In genomic region chr5:124678992-124679519, GRCh38 we compare ENCODE assay signal across 18 cellular contexts.
DNase-seq lines count a peak whose midpoint lies in the region; ATAC-seq and TF ChIP-seq lines count a peak whose summit lies in the region.
"Had no signal": no experiment of that assay in that cellular context is flagged by ENCODE, and none has a peak within 500 bp of the region (broad histone marks: within the 10 kb centered on the region; RNA-seq: fewer than 3 reads in every experiment).

No MANE protein-coding gene starts in this region.

- DNase-seq in right cardiac atrium (no peak), right atrium auricular region (ENCODE audit: low spot score) (no peak), progenitor cell of endocrine pancreas (ENCODE audit: low spot score, unreplicated experiment) (no peak), islet precursor cell (no peak), ACHN (no peak), NCI-H524 treated with DMSO at 0.1 percent for 48 hours (lab: John Stamatoyannopoulos, UW) (no peak), NK-92 (lab: John Stamatoyannopoulos, UW; ENCODE audit: unreplicated experiment) (no peak)
- DNase-seq: CD4-positive, alpha-beta T cell; effector CD4-positive, alpha-beta T cell; EL; naive thymus-derived CD8-positive, alpha-beta T cell; NCI-H1930; NCI-H524; stimulated activated CD4-positive, alpha-beta T cell treated with anti-CD3 and anti-CD28 coated beads, Interleukin-2, amount 100 ng/mL, for 48 hours; trophoblast cell had no signal

- TF ChIP-seq EP300 in gastroesophageal sphincter (IDR thresholded peaks at IDR 0.05), result no peak

- intact Hi-C loops in right cardiac atrium (cut with DNase I), result no loop called here

- in situ Hi-C loops in ACHN (cut with HindIII; ENCODE audit: low pct_ligation_motif_present, low pct_unique_long_range_greater_than_20kb, low sequenced_read_pairs), result no loop called here

- no peak for TF ChIP-seq POLR2A in gastroesophageal sphincter (IDR thresholded peaks at IDR 0.05)

- H3K9me3 Mint-ChIP-seq in progenitor cell of endocrine pancreas (ENCODE audit: low read depth), result no peaks in the 10 kb centered on the region
- H3K9me3 Mint-ChIP-seq: CD4-positive, alpha-beta T cell; naive thymus-derived CD8-positive, alpha-beta T cell had no signal

- ATAC-seq in right cardiac atrium (no peak), gastroesophageal sphincter (no peak)
- ATAC-seq: naive thymus-derived CD8-positive, alpha-beta T cell had no signal

- peaks cover 9% of the 10 kb centered on the region for H3K4me1 ChIP-seq in right cardiac atrium (ENCODE audit: control insufficient read depth, insufficient read depth, low read length)
- H3K4me1 ChIP-seq in right atrium auricular region, result peaks cover 0 to 55% of the 10 kb centered on the region in 2 donors
- H3K4me1 ChIP-seq in gastroesophageal sphincter, result peaks cover 22 to 70% (median 26%) of the 10 kb centered on the region in 3 donors

- WGBS in right cardiac atrium, result 59% methylated on average over 6 of the region's 6 CpGs
- 35 to 56% methylated on average over 4 to 5 of the region's 6 CpGs for WGBS in gastroesophageal sphincter (ENCODE audit: low coverage in 1 of 2), 2 donors

- H3K9me3 ChIP-seq in right cardiac atrium (ENCODE audit: control insufficient read depth, low read length) (no peaks in the 10 kb centered on the region), right atrium auricular region (no peaks in the 10 kb centered on the region), gastroesophageal sphincter (no peaks in the 10 kb centered on the region)
- H3K9me3 ChIP-seq: breast epithelium had no signal

- no peak overlapping the region for H3K4me3 ChIP-seq in right cardiac atrium (ENCODE audit: low read length)
- no peak overlapping the region for H3K4me3 ChIP-seq in right atrium auricular region
- no peak overlapping the region for H3K4me3 ChIP-seq in gastroesophageal sphincter
- H3K4me3 ChIP-seq: breast epithelium had no signal

- H3K27me3 ChIP-seq in right cardiac atrium (ENCODE audit: control insufficient read depth, insufficient read depth) (no peaks in the 10 kb centered on the region), right atrium auricular region (no peaks in the 10 kb centered on the region), gastroesophageal sphincter (no peaks in the 10 kb centered on the region)
- H3K27me3 ChIP-seq: breast epithelium had no signal

- H3K36me3 ChIP-seq in right atrium auricular region (no peaks in the 10 kb centered on the region), gastroesophageal sphincter (no peaks in the 10 kb centered on the region)
- H3K36me3 ChIP-seq: breast epithelium had no signal

- no peaks in the 10 kb centered on the region for H3K27me3 Mint-ChIP-seq in progenitor cell of endocrine pancreas
- H3K27me3 Mint-ChIP-seq: activated naive CD4-positive, alpha-beta T cell treated with anti-CD3 and anti-CD28 coated beads, Interleukin-2, amount 50 U/mL, for 24 hours had no signal

- H3K27ac ChIP-seq in right cardiac atrium (ENCODE audit: low read length), result peak overlapping the region; percentile 16
- H3K27ac ChIP-seq in right atrium auricular region, result peak overlapping the region in 1 of 2 donors; percentile 46
- peak overlapping the region in 3 of 4 donors; percentile 41 to 70 (median 69) for H3K27ac ChIP-seq in gastroesophageal sphincter

- H3K36me3 Mint-ChIP-seq in progenitor cell of endocrine pancreas (ENCODE audit: insufficient read depth), result peaks cover 16% of the 10 kb centered on the region
- H3K36me3 Mint-ChIP-seq: activated naive CD4-positive, alpha-beta T cell treated with anti-CD3 and anti-CD28 coated beads, Interleukin-2, amount 50 U/mL, for 24 hours had no signal

- no peak overlapping the region for H3K4me3 Mint-ChIP-seq in progenitor cell of endocrine pancreas (ENCODE audit: low read depth)
- H3K4me3 Mint-ChIP-seq: activated naive CD4-positive, alpha-beta T cell treated with anti-CD3 and anti-CD28 coated beads, Interleukin-2, amount 50 U/mL, for 24 hours; CD4-positive, alpha-beta T cell; naive thymus-derived CD8-positive, alpha-beta T cell had no signal

- peak overlapping the region; percentile 76 for H3K27ac Mint-ChIP-seq in progenitor cell of endocrine pancreas
- H3K27ac Mint-ChIP-seq: activated naive CD4-positive, alpha-beta T cell treated with anti-CD3 and anti-CD28 coated beads, Interleukin-2, amount 50 U/mL, for 24 hours; CD4-positive, alpha-beta T cell; naive thymus-derived CD8-positive, alpha-beta T cell had no signal

- peaks cover 76% of the 10 kb centered on the region for H3K4me1 Mint-ChIP-seq in progenitor cell of endocrine pancreas (ENCODE audit: low read depth)
- H3K4me1 Mint-ChIP-seq: activated naive CD4-positive, alpha-beta T cell treated with anti-CD3 and anti-CD28 coated beads, Interleukin-2, amount 50 U/mL, for 24 hours had no signal

- no peak for TF ChIP-seq CTCF in right atrium auricular region (IDR thresholded peaks at IDR 0.05)
- TF ChIP-seq CTCF in gastroesophageal sphincter (IDR thresholded peaks at IDR 0.05), result no peak
- no peak for TF ChIP-seq CTCF in progenitor cell of endocrine pancreas (IDR thresholded peaks at IDR 0.05; ENCODE audit: unreplicated experiment)
